In genomic region chr7:29145553-29146081, GRCh38 we compare ENCODE assay signal across 10 cellular contexts. TPM values are rescaled to one million over a fixed set of nuclear protein-coding genes. Genes with fewer than 3 reads are reported as not detected.
A peak's percentile ranks its signal among the peaks of the same experiment; 100 is the strongest.
DNase-seq lines count a peak whose midpoint lies in the region; ATAC-seq and TF ChIP-seq lines count a peak whose summit lies in the region.
"Had no signal": no experiment of that assay in that cellular context is flagged by ENCODE, and none has a peak within 500 bp of the region (broad histone marks: within the 10 kb centered on the region; RNA-seq: fewer than 3 reads in every experiment).

No MANE protein-coding gene starts in this region.

- H3K27ac ChIP-seq in HUES64 (ENCODE audit: low read depth, low read length): no peak overlapping the region
- no peak overlapping the region for H3K27ac ChIP-seq in brain microvascular endothelial cell
- H3K27ac ChIP-seq in right lobe of liver: peak overlapping the region in 1 of 3 donors; percentile 54

- DNase-seq in brain microvascular endothelial cell: no peak
- no peak for DNase-seq in right lobe of liver
- no peak for DNase-seq in stimulated activated effector memory CD8-positive, alpha-beta T cell treated with anti-CD3 and anti-CD28 coated beads, Interleukin-12 subunit alpha, Interleukin-12 subunit beta, amount 100 ng/mL, for 72 hours (ENCODE audit: low spot score in 2 of 2)
- DNase-seq in NCI-H187 (lab: John Stamatoyannopoulos, UW): no peak
- no peak for DNase-seq in HuH-7.5 (ENCODE audit: low spot score)
- DNase-seq: activated CD4-positive, CD25-positive, alpha-beta regulatory T cell had no signal

- TF ChIP-seq POLR2A in right lobe of liver (IDR thresholded peaks at IDR 0.05): no peak

- in situ Hi-C loops in brain microvascular endothelial cell (cut with HindIII; ENCODE audit: low pct_ligation_motif_present, low sequenced_read_pairs): no loop called here

- H3K27me3 ChIP-seq in HUES64 (ENCODE audit: insufficient read depth, low read length): peaks cover 38% of the 10 kb centered on the region
- peaks cover 25% of the 10 kb centered on the region for H3K27me3 ChIP-seq in brain microvascular endothelial cell (replicated peaks)
- no peaks in the 10 kb centered on the region for H3K27me3 ChIP-seq in right lobe of liver

- H3K36me3 ChIP-seq in HUES64 (ENCODE audit: insufficient read depth, low read length) (no peaks in the 10 kb centered on the region), brain microvascular endothelial cell (replicated peaks) (no peaks in the 10 kb centered on the region), right lobe of liver (no peaks in the 10 kb centered on the region)

- ATAC-seq in right lobe of liver (no peak), GM21360 (IDR thresholded peaks at IDR 0.05; ENCODE audit: unreplicated experiment) (no peak), GM18519 (IDR thresholded peaks at IDR 0.05; ENCODE audit: low FRiP score, unreplicated experiment) (no peak)
- ATAC-seq in stimulated activated effector memory CD8-positive, alpha-beta T cell treated with anti-CD3 and anti-CD28 coated beads, Interleukin-12 subunit alpha, Interleukin-12 subunit beta, amount 100 ng/mL, for 72 hours: no peak

- 5% methylated on average over 8 of the region's 9 CpGs for WGBS in HUES64
- 14% methylated on average over 9 of the region's 9 CpGs for WGBS in right lobe of liver (ENCODE audit: insufficient coverage, low coverage, low lambda C conversion rate, missing lambda C conversion rate)

- H3K4me3 ChIP-seq in HUES64 (ENCODE audit: low read length): peak overlapping the region; percentile 77
- peak overlapping the region; percentile 24 for H3K4me3 ChIP-seq in brain microvascular endothelial cell (ENCODE audit: low read depth, low read length)
- H3K4me3 ChIP-seq in right lobe of liver: peak overlapping the region; percentile 34 to 48 (median 47)

- H3K4me3 Mint-ChIP-seq in stimulated activated effector memory CD8-positive, alpha-beta T cell treated with anti-CD3 and anti-CD28 coated beads, Interleukin-12 subunit alpha, Interleukin-12 subunit beta, amount 100 ng/mL, for 72 hours: peak overlapping the region; percentile 40

- peak overlapping the region; percentile 72 for H3K9ac ChIP-seq in HUES64 (ENCODE audit: low read depth, low read length)

- intact Hi-C loops in right lobe of liver (cut with DNase I): no loop called here

- H3K4me1 Mint-ChIP-seq in stimulated activated effector memory CD8-positive, alpha-beta T cell treated with anti-CD3 and anti-CD28 coated beads, Interleukin-12 subunit alpha, Interleukin-12 subunit beta, amount 100 ng/mL, for 72 hours: peaks cover 15% of the 10 kb centered on the region

- H3K36me3 Mint-ChIP-seq in stimulated activated effector memory CD8-positive, alpha-beta T cell treated with anti-CD3 and anti-CD28 coated beads, Interleukin-12 subunit alpha, Interleukin-12 subunit beta, amount 100 ng/mL, for 72 hours: no peaks in the 10 kb centered on the region

- H3K9me3 ChIP-seq in HUES64 (ENCODE audit: insufficient read depth, low read depth, low read length) (no peaks in the 10 kb centered on the region), right lobe of liver (no peaks in the 10 kb centered on the region)

- peaks cover 11% of the 10 kb centered on the region for H3K4me1 ChIP-seq in HUES64 (ENCODE audit: insufficient read depth, low read length)
- peaks cover 0 to 14% (median 0%) of the 10 kb centered on the region in 4 donors for H3K4me1 ChIP-seq in right lobe of liver

- no peak for TF ChIP-seq CTCF in brain microvascular endothelial cell (IDR thresholded peaks at IDR 0.05; ENCODE audit: low read depth, low read length, missing control alignments)
- TF ChIP-seq CTCF in right lobe of liver (IDR thresholded peaks at IDR 0.05): no peak

- H3K27ac Mint-ChIP-seq in stimulated activated effector memory CD8-positive, alpha-beta T cell treated with anti-CD3 and anti-CD28 coated beads, Interleukin-12 subunit alpha, Interleukin-12 subunit beta, amount 100 ng/mL, for 72 hours: no peak overlapping the region

- H3K9me3 Mint-ChIP-seq in stimulated activated effector memory CD8-positive, alpha-beta T cell treated with anti-CD3 and anti-CD28 coated beads, Interleukin-12 subunit alpha, Interleukin-12 subunit beta, amount 100 ng/mL, for 72 hours: no peaks in the 10 kb centered on the region

RNA-seq across cellular contexts. Expression of gene CPVL, which starts 0.7 kb away (rescaled TPM):
- polyA plus RNA-seq in HUES64 (2013, experiment 1 of 2): 28.7 TPM
- polyA plus RNA-seq in HUES64 (2013, experiment 2 of 2): 36.8 TPM
- 10 to 100 TPM in 2 of 6 experiments, 1 to 10 TPM in 4; 6.2 to 23.4 (median 8.8) TPM for total RNA-seq in right lobe of liver
- total RNA-seq: pulmonary artery endothelial cell had no signal

RNA-seq across cellular contexts. Expression of gene CHN2, which starts 49.0 kb away (rescaled TPM):
- 4.6 TPM for polyA plus RNA-seq in HUES64 (2013, experiment 1 of 2)
- polyA plus RNA-seq in HUES64 (2013, experiment 2 of 2): 5.2 TPM
- 10 to 100 TPM; 20.1 to 57.7 (median 31.5) TPM for total RNA-seq in right lobe of liver

Comparison
In these comparisons a context has a peak if more than half of its experiments do, and no peak if none do; other contexts are left out.
1. H3K4me3 ChIP-seq: peak in every context shown above with its lines; median percentile 77 in HUES64; 47 in right lobe of liver; 24 in brain microvascular endothelial cell.